8 cellular contexts compared by ENCODE assay signal in genomic region chr12:45216983-45217485, GRCh38. TPM values are rescaled to one million over a fixed set of nuclear protein-coding genes. Genes with fewer than 3 reads are reported as not detected.
A peak's percentile ranks its signal among the peaks of the same experiment; 100 is the strongest.
DNase-seq lines count a peak whose midpoint lies in the region; ATAC-seq and TF ChIP-seq lines count a peak whose summit lies in the region.

No MANE protein-coding gene starts in this region.

- H3K36me3 ChIP-seq in SJSA1 (peaks cover 7% of the 10 kb centered on the region; the same call in 1 of the 2 replicates), skeletal muscle tissue (ENCODE audit: control insufficient read depth in 3 of 3, insufficient read depth in 3 of 3, low read length in 3 of 3) (no peaks in the 10 kb centered on the region)

- ATAC-seq in GM21381 (IDR thresholded peaks at IDR 0.05; ENCODE audit: unreplicated experiment) (no peak), HG03432 (IDR thresholded peaks at IDR 0.05; ENCODE audit: unreplicated experiment) (no peak), HG03196 (IDR thresholded peaks at IDR 0.05; ENCODE audit: unreplicated experiment) (no peak)

- peak overlapping the region; percentile 73 for H3K4me3 ChIP-seq in SJSA1
- H3K4me3 ChIP-seq in fibroblast of the aortic adventitia (ENCODE audit: low read depth, low read length): peak overlapping the region; percentile 88
- peak overlapping the region; percentile 93 to 99 (median 97) for H3K4me3 ChIP-seq in skeletal muscle tissue (ENCODE audit: low read length in 3 of 3)

- H3K27ac ChIP-seq in SJSA1 (peak overlapping the region; percentile 78), skeletal muscle tissue (ENCODE audit: low read depth, low read length) (peak overlapping the region; percentile 94)

- H3K9ac ChIP-seq in skeletal muscle tissue (ENCODE audit: low read depth in 1 of 3, low read length in 3 of 3): peak overlapping the region; percentile 89 to 97 (median 90)

- DNase-seq in DMS 273 (lab: John Stamatoyannopoulos, UW; ENCODE audit: unreplicated experiment): peak; percentile 28
- DNase-seq in DMS 273 treated with DMSO at 0.1 percent for 48 hours (lab: John Stamatoyannopoulos, UW): no peak
- no peak for DNase-seq in SJSA1 (ENCODE audit: low read depth in 1 of 2, low spot score in 2 of 2)
- no peak for DNase-seq in fibroblast of the aortic adventitia (ENCODE audit: low read depth)

- peaks cover 9% of the 10 kb centered on the region; the same call in 1 of the 2 replicates for H3K4me1 ChIP-seq in SJSA1 (replicated peaks)
- peaks cover 9 to 27% (median 27%) of the 10 kb centered on the region in 3 donors for H3K4me1 ChIP-seq in skeletal muscle tissue (ENCODE audit: control insufficient read depth in 3 of 3, insufficient read depth in 3 of 3, low read length in 3 of 3)

- H3K9me3 ChIP-seq in SJSA1 (replicated peaks) (no peaks in the 10 kb centered on the region), skeletal muscle tissue (ENCODE audit: control insufficient read depth in 3 of 3, low read length in 3 of 3) (no peaks in the 10 kb centered on the region)

- TF ChIP-seq CTCF in fibroblast of the aortic adventitia (IDR thresholded peaks at IDR 0.05; ENCODE audit: insufficient read depth, low read length): no peak

- H3K27me3 ChIP-seq in SJSA1 (replicated peaks) (no peaks in the 10 kb centered on the region), skeletal muscle tissue (ENCODE audit: control insufficient read depth in 3 of 3, insufficient read depth in 3 of 3, low read length in 3 of 3) (no peaks in the 10 kb centered on the region)

RNA-seq across cellular contexts. Expression of gene ANO6, which starts 1.1 kb away (rescaled TPM):
- 57.5 and 88.8 TPM in 2 replicates for total RNA-seq in SJSA1 (2014; rRNA removed; shearing (Covaris generic))
- total RNA-seq in fibroblast of the aortic adventitia (ENCODE audit: low replicate concordance) (39.7 and 81.2 TPM in 2 replicates), skeletal muscle tissue (50.6 TPM)
